Comparison of ENCODE assay signal across 15 cellular contexts in genomic region chr13:45249662-45250061, GRCh38. TPM values are rescaled to one million over a fixed set of nuclear protein-coding genes. Genes with fewer than 3 reads are reported as not detected.
DNase-seq lines count a peak whose midpoint lies in the region; ATAC-seq, FAIRE-seq and TF ChIP-seq lines count a peak whose summit lies in the region.
"Had no signal": no experiment of that assay in that cellular context is flagged by ENCODE, and none has a peak within 500 bp of the region (broad histone marks: within the 10 kb centered on the region; RNA-seq: fewer than 3 reads in every experiment).

No MANE protein-coding gene starts in this region.

- H3F3A ChIP-seq in GM23338 (replicated peaks; ENCODE audit: low read depth): no peaks in the 10 kb centered on the region

- H3K4me3 Mint-ChIP-seq in GM23338 (no peak overlapping the region), T-helper 17 cell (no peak overlapping the region)
- H3K4me3 Mint-ChIP-seq: CD4-positive, CD25-positive, alpha-beta regulatory T cell; CD8-positive, alpha-beta memory T cell had no signal

- no peaks in the 10 kb centered on the region for H3K9me3 ChIP-seq in T-helper 17 cell (ENCODE audit: control insufficient read depth, low read length, poor library complexity, severe bottlenecking)
- no peaks in the 10 kb centered on the region for H3K9me3 ChIP-seq in keratinocyte (ENCODE audit: control insufficient read depth, low read depth, low read length)
- H3K9me3 ChIP-seq: BE2C had no signal

- no peaks in the 10 kb centered on the region for H3K9me2 ChIP-seq in GM23338 (ENCODE audit: insufficient read depth)

- DNase-seq in GM23338 (ENCODE audit: low spot score) (no peak), T-helper 17 cell (no peak), keratinocyte (ENCODE audit: low read depth, low spot score) (no peak), AML-193 (lab: John Stamatoyannopoulos, UW) (no peak), NCI-H2171 treated with DMSO at 0.1 percent for 48 hours (lab: John Stamatoyannopoulos, UW) (no peak)
- DNase-seq: BE2C; C1 segment of cervical spinal cord; CD4-positive, CD25-positive, alpha-beta regulatory T cell; CD8-positive, alpha-beta memory T cell; DMS79 treated with DMSO at 0.1 percent for 48 hours; GF-D8; HCEC 1CT had no signal

- no peaks in the 10 kb centered on the region; the same call in 2 of the 3 replicates for H3K9me3 Mint-ChIP-seq in GM23338
- H3K9me3 Mint-ChIP-seq: CD4-positive, CD25-positive, alpha-beta regulatory T cell; CD8-positive, alpha-beta memory T cell had no signal

- peaks cover 3% of the 10 kb centered on the region for H3K9me1 ChIP-seq in keratinocyte (ENCODE audit: control insufficient read depth, extremely low read depth, insufficient read depth, low read length)

- H3K27ac ChIP-seq in GM23338 (ENCODE audit: low read depth): 0 out of 2 replicates have a peak overlapping the region, but pooled peaks have one; percentile 4
- no peak overlapping the region for H3K27ac ChIP-seq in keratinocyte (ENCODE audit: control insufficient read depth, insufficient read depth, low read length)

- H3K4me1 ChIP-seq in GM23338 (ENCODE audit: insufficient read depth) (no peaks in the 10 kb centered on the region), keratinocyte (ENCODE audit: control insufficient read depth, extremely low read depth, insufficient read depth, low read length) (peaks cover 8% of the 10 kb centered on the region)
- H3K4me1 ChIP-seq: BE2C had no signal

- H3K27me3 Mint-ChIP-seq in GM23338 (ENCODE audit: insufficient read depth, low read depth, poor library complexity) (no peaks in the 10 kb centered on the region), T-helper 17 cell (no peaks in the 10 kb centered on the region)
- H3K27me3 Mint-ChIP-seq: CD4-positive, CD25-positive, alpha-beta regulatory T cell; CD8-positive, alpha-beta memory T cell had no signal

- no peak for ATAC-seq in GM23338
- no peak for ATAC-seq in T-helper 17 cell
- no peak for ATAC-seq in GM21825 (IDR thresholded peaks at IDR 0.05; ENCODE audit: unreplicated experiment)

- H3K36me3 ChIP-seq in GM23338 (ENCODE audit: insufficient read depth): no peaks in the 10 kb centered on the region
- H3K36me3 ChIP-seq in keratinocyte (ENCODE audit: control insufficient read depth in 2 of 2, extremely low read depth in 1 of 2, insufficient read depth in 2 of 2, low read length in 2 of 2): peaks cover 0 to 2% of the 10 kb centered on the region in 2 experiments

- H3K4me1 Mint-ChIP-seq in GM23338 (no peaks in the 10 kb centered on the region; the same call in 2 of the 3 replicates), T-helper 17 cell (peaks cover 3% of the 10 kb centered on the region)
- H3K4me1 Mint-ChIP-seq: CD8-positive, alpha-beta memory T cell had no signal

- TF ChIP-seq CTCF in GM23338 (conservative IDR thresholded peaks at IDR 0.05; ENCODE audit: low read depth in 2 of 2): no peak
- TF ChIP-seq CTCF in keratinocyte (optimal IDR thresholded peaks at IDR 0.05 in 1 of 3, IDR thresholded peaks at IDR 0.05 in 1 of 3, conservative IDR thresholded peaks at IDR 0.05 in 1 of 3; ENCODE audit: extremely low read depth in 1 of 3, insufficient read depth in 2 of 3, low read length in 3 of 3): no peak

- H3K27me3 ChIP-seq in GM23338 (ENCODE audit: insufficient read depth) (no peaks in the 10 kb centered on the region), keratinocyte (ENCODE audit: control insufficient read depth, extremely low read depth, insufficient read depth, low read length) (no peaks in the 10 kb centered on the region)
- H3K27me3 ChIP-seq: BE2C had no signal

- no peak overlapping the region for H2AFZ ChIP-seq in GM23338
- no peak overlapping the region for H2AFZ ChIP-seq in keratinocyte (ENCODE audit: control insufficient read depth, low read length)

- H3K79me2 ChIP-seq in GM23338 (replicated peaks; ENCODE audit: insufficient read depth): no peaks in the 10 kb centered on the region
- H3K79me2 ChIP-seq in keratinocyte (ENCODE audit: control insufficient read depth, insufficient read depth, low read length): peaks cover 21% of the 10 kb centered on the region

- no peak overlapping the region for H3K9ac ChIP-seq in keratinocyte (ENCODE audit: control insufficient read depth, extremely low read depth, insufficient read depth, low read length)

- H3K36me3 Mint-ChIP-seq in GM23338 (ENCODE audit: low read depth): peaks cover 11% of the 10 kb centered on the region; the same call in 2 of the 3 replicates
- peaks cover 4% of the 10 kb centered on the region for H3K36me3 Mint-ChIP-seq in T-helper 17 cell (ENCODE audit: low read depth)

- H3K27ac Mint-ChIP-seq in GM23338 (no peak overlapping the region), T-helper 17 cell (peak overlapping the region; percentile 49)
- H3K27ac Mint-ChIP-seq: CD8-positive, alpha-beta memory T cell had no signal

- FAIRE-seq in keratinocyte (lab: Jason Lieb, UNC): peak; percentile 9

- dilution Hi-C loops in keratinocyte (cut with MboI; ENCODE audit: extremely low pct_ligation_motif_present, low sequenced_read_pairs): no loop called here

- H4K20me1 ChIP-seq in GM23338 (replicated peaks; ENCODE audit: insufficient read depth) (no peaks in the 10 kb centered on the region), keratinocyte (ENCODE audit: control insufficient read depth, extremely low read depth, insufficient read depth, low read length) (no peaks in the 10 kb centered on the region)

- H3K4me2 ChIP-seq in GM23338: no peak overlapping the region
- H3K4me2 ChIP-seq in keratinocyte (ENCODE audit: control insufficient read depth, extremely low read depth, insufficient read depth, low read depth, low read length): no peak overlapping the region

- H3K4me3 ChIP-seq in GM23338 (no peak overlapping the region), keratinocyte (ENCODE audit: control insufficient read depth in 2 of 3, extremely low read depth in 1 of 3, insufficient read depth in 2 of 3, low read depth in 1 of 3, low read length in 3 of 3) (no peak overlapping the region)

RNA-seq across cellular contexts. Expression of gene KCTD4, which starts 48.8 kb away (rescaled TPM):
- total RNA-seq in GM23338 (2014; rRNA removed; shearing (Covaris generic)): not detected in 2 replicates
- 0.24 and 0.26 TPM in 2 replicates for polyA plus RNA-seq in GM23338 (2016; fragmentation: Nextera tagmentation; extraction: Ambion mirVana)
- total RNA-seq in T-helper 17 cell: not detected
- 0.28 to 0.44 TPM (median 0.39 TPM) in 3 replicates for polyA plus RNA-seq in keratinocyte
- polyA plus RNA-seq in keratinocyte (2011; ENCODE audit: low read depth): 1.5 TPM
- 0.47 and 1.2 TPM in 2 replicates for polyA plus RNA-seq in keratinocyte (2011; cell fraction: cytosol; rRNA removed)
- 1.2 and 1.3 TPM in 2 replicates for polyA plus RNA-seq in keratinocyte (2011; cell fraction: nucleus; rRNA removed)
- 0.55 and 1.2 TPM in 2 replicates for polyA plus RNA-seq in keratinocyte (2012; ENCODE audit: low replicate concordance)
- 0.10 to 0.32 TPM in 2 of 3 replicates, not detected in the other for polyA minus RNA-seq in keratinocyte
- not detected for polyA minus RNA-seq in keratinocyte (2011; cell fraction: cytosol; rRNA and poly(A)+ RNA removed)
- 0.39 TPM in 1 of 2 replicates, not detected in the other for polyA minus RNA-seq in keratinocyte (2011; cell fraction: nucleus; rRNA and poly(A)+ RNA removed)
- total RNA-seq: CD4-positive, CD25-positive, alpha-beta regulatory T cell; CD8-positive, alpha-beta memory T cell; H4; HT-29 had no signal
- polyA plus RNA-seq: CD8-positive, alpha-beta memory T cell had no signal
